ENCODE assay signal across 9 cellular contexts in the genomic region with DNA sequence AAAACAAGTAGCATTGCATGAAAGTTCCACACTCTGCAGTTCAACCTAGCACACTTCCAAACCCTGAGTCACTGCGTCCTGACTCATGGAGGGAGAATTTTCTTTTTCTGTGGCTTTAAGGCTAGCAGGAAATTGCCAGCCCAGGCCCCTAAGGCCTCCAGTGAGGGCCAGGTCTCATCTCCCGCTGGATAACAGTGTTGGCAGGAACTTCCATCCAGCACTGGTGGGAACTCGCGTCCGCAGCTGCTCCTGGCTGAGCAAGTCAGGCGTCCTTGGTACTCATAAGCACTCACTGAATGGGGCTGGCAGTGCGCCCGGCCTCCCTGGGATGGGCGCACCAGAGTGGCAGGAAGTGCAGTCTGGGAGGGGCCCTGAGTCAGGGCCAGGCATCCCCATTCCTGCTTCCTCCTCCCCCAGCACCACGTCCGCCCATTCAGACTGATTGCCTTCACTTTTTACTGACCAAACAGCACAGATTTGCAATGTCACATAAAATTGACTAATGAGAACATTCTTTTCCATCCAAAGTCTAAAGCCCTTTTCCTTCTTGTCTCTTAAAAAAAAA. TPM values are rescaled to one million over a fixed set of nuclear protein-coding genes. Genes with fewer than 3 reads are reported as not detected.
DNase-seq lines count a peak whose midpoint lies in the region; ATAC-seq and TF ChIP-seq lines count a peak whose summit lies in the region.
"Had no signal": no experiment of that assay in that cellular context is flagged by ENCODE, and none has a peak within 500 bp of the region (broad histone marks: within the 10 kb centered on the region; RNA-seq: fewer than 3 reads in every experiment).

No MANE protein-coding gene starts in this region.

- no peaks in the 10 kb centered on the region for H3K9me3 ChIP-seq in gastroesophageal sphincter

- WGBS in gastroesophageal sphincter (ENCODE audit: low coverage in 1 of 2), 2 donors, result 0% methylated on average over 1 of the region's 11 CpGs; no CpG with 5 or more reads in 1 of the 2 donors

- POLR2A ChIA-PET in WTC11 (lab: Charles Lee), result no interaction called here

- H3K36me3 ChIP-seq in gastroesophageal sphincter (no peaks in the 10 kb centered on the region), H7 (replicated peaks; ENCODE audit: control insufficient read depth, insufficient read depth, low read length) (no peaks in the 10 kb centered on the region)

- no peak overlapping the region for H3K27ac Mint-ChIP-seq in WTC11

- H3K4me3 ChIP-seq in gastroesophageal sphincter (no peak overlapping the region), H7 (ENCODE audit: insufficient read depth, low read depth, low read length) (no peak overlapping the region)

- CTCF ChIA-PET in WTC11 (lab: Charles Lee), result no interaction called here

- H3K4me1 ChIP-seq in gastroesophageal sphincter, result peaks cover 0 to 19% (median 11%) of the 10 kb centered on the region in 3 donors

- no peak for TF ChIP-seq EP300 in gastroesophageal sphincter (IDR thresholded peaks at IDR 0.05)

- DNase-seq in ELR (ENCODE audit: low read depth) (peak; percentile 99), NCI-H1436 treated with DMSO at 0.1 percent for 48 hours (lab: John Stamatoyannopoulos, UW) (peak; percentile 32), WTC11 (ENCODE audit: low spot score) (no peak), pons (ENCODE audit: low spot score) (peak; percentile 65), H7 (no peak), GM19240 (ENCODE audit: insufficient read length, low spot score) (no peak)

- H3K9me3 Mint-ChIP-seq in WTC11, result peaks cover 6% of the 10 kb centered on the region

- H3K4me3 Mint-ChIP-seq in WTC11, result no peak overlapping the region

- peaks cover 3% of the 10 kb centered on the region for H3K4me1 Mint-ChIP-seq in WTC11

- no peaks in the 10 kb centered on the region for H3K36me3 Mint-ChIP-seq in WTC11

- ATAC-seq in WTC11, result peak; percentile 79
- ATAC-seq in gastroesophageal sphincter, result peak; percentile 93
- ATAC-seq in HG03354 (IDR thresholded peaks at IDR 0.05; ENCODE audit: poor library complexity, severe bottlenecking, unreplicated experiment), result no peak

- peak overlapping the region in 3 of 4 donors; percentile 68 to 83 (median 71) for H3K27ac ChIP-seq in gastroesophageal sphincter

- no peak for TF ChIP-seq POLR2A in gastroesophageal sphincter (IDR thresholded peaks at IDR 0.05)

- no peak for TF ChIP-seq CTCF in WTC11 (IDR thresholded peaks at IDR 0.05)
- no peak for TF ChIP-seq CTCF in gastroesophageal sphincter (IDR thresholded peaks at IDR 0.05)

- no peaks in the 10 kb centered on the region for H3K27me3 Mint-ChIP-seq in WTC11 (ENCODE audit: low read depth)

- peaks cover 8% of the 10 kb centered on the region for H3K27me3 ChIP-seq in gastroesophageal sphincter
- no peaks in the 10 kb centered on the region; the same call in 1 of the 2 replicates for H3K27me3 ChIP-seq in H7 (ENCODE audit: control insufficient read depth, insufficient read depth, low read length)

TF ChIP-seq in WTC11, 78 proteins besides CTCF, POLR2A, EP300 and RAD21 (continues in another document):
- TF ChIP-seq, protein P1, sequence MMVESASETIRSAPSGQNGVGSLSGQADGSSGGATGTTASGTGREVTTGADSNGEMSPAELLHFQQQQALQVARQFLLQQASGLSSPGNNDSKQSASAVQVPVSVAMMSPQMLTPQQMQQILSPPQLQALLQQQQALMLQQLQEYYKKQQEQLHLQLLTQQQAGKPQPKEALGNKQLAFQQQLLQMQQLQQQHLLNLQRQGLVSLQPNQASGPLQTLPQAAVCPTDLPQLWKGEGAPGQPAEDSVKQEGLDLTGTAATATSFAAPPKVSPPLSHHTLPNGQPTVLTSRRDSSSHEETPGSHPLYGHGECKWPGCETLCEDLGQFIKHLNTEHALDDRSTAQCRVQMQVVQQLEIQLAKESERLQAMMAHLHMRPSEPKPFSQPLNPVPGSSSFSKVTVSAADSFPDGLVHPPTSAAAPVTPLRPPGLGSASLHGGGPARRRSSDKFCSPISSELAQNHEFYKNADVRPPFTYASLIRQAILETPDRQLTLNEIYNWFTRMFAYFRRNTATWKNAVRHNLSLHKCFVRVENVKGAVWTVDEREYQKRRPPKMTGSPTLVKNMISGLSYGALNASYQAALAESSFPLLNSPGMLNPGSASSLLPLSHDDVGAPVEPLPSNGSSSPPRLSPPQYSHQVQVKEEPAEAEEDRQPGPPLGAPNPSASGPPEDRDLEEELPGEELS (CRISPR knock-in tag; IDR thresholded peaks at IDR 0.05), result no peak
- no peak for TF ChIP-seq CREB1 (CRISPR knock-in tag; IDR thresholded peaks at IDR 0.05)
- TF ChIP-seq NR2C2 (CRISPR knock-in tag; IDR thresholded peaks at IDR 0.05), result no peak
- TF ChIP-seq ZNF138 (CRISPR knock-in tag; conservative IDR thresholded peaks at IDR 0.05), result no peak
- no peak for TF ChIP-seq JUN (CRISPR knock-in tag; IDR thresholded peaks at IDR 0.05)
- TF ChIP-seq, protein P2, sequence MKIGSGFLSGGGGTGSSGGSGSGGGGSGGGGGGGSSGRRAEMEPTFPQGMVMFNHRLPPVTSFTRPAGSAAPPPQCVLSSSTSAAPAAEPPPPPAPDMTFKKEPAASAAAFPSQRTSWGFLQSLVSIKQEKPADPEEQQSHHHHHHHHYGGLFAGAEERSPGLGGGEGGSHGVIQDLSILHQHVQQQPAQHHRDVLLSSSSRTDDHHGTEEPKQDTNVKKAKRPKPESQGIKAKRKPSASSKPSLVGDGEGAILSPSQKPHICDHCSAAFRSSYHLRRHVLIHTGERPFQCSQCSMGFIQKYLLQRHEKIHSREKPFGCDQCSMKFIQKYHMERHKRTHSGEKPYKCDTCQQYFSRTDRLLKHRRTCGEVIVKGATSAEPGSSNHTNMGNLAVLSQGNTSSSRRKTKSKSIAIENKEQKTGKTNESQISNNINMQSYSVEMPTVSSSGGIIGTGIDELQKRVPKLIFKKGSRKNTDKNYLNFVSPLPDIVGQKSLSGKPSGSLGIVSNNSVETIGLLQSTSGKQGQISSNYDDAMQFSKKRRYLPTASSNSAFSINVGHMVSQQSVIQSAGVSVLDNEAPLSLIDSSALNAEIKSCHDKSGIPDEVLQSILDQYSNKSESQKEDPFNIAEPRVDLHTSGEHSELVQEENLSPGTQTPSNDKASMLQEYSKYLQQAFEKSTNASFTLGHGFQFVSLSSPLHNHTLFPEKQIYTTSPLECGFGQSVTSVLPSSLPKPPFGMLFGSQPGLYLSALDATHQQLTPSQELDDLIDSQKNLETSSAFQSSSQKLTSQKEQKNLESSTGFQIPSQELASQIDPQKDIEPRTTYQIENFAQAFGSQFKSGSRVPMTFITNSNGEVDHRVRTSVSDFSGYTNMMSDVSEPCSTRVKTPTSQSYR (CRISPR knock-in tag; IDR thresholded peaks at IDR 0.05), result no peak
- no peak for TF ChIP-seq TEAD4 (CRISPR knock-in tag; IDR thresholded peaks at IDR 0.05)
- TF ChIP-seq NR3C1 (CRISPR knock-in tag; conservative IDR thresholded peaks at IDR 0.05; ENCODE audit: low read depth), result no peak
- TF ChIP-seq, protein P3, sequence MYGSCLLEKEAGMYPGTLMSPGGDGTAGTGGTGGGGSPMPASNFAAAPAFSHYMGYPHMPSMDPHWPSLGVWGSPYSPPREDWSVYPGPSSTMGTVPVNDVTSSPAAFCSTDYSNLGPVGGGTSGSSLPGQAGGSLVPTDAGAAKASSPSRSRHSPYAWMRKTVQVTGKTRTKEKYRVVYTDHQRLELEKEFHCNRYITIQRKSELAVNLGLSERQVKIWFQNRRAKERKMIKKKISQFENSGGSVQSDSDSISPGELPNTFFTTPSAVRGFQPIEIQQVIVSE (CRISPR knock-in tag; IDR thresholded peaks at IDR 0.05; ENCODE audit: borderline replicate concordance), result no peak
- TF ChIP-seq, protein P4, sequence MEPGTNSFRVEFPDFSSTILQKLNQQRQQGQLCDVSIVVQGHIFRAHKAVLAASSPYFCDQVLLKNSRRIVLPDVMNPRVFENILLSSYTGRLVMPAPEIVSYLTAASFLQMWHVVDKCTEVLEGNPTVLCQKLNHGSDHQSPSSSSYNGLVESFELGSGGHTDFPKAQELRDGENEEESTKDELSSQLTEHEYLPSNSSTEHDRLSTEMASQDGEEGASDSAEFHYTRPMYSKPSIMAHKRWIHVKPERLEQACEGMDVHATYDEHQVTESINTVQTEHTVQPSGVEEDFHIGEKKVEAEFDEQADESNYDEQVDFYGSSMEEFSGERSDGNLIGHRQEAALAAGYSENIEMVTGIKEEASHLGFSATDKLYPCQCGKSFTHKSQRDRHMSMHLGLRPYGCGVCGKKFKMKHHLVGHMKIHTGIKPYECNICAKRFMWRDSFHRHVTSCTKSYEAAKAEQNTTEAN (CRISPR knock-in tag; IDR thresholded peaks at IDR 0.05), result no peak
- TF ChIP-seq, protein P5, sequence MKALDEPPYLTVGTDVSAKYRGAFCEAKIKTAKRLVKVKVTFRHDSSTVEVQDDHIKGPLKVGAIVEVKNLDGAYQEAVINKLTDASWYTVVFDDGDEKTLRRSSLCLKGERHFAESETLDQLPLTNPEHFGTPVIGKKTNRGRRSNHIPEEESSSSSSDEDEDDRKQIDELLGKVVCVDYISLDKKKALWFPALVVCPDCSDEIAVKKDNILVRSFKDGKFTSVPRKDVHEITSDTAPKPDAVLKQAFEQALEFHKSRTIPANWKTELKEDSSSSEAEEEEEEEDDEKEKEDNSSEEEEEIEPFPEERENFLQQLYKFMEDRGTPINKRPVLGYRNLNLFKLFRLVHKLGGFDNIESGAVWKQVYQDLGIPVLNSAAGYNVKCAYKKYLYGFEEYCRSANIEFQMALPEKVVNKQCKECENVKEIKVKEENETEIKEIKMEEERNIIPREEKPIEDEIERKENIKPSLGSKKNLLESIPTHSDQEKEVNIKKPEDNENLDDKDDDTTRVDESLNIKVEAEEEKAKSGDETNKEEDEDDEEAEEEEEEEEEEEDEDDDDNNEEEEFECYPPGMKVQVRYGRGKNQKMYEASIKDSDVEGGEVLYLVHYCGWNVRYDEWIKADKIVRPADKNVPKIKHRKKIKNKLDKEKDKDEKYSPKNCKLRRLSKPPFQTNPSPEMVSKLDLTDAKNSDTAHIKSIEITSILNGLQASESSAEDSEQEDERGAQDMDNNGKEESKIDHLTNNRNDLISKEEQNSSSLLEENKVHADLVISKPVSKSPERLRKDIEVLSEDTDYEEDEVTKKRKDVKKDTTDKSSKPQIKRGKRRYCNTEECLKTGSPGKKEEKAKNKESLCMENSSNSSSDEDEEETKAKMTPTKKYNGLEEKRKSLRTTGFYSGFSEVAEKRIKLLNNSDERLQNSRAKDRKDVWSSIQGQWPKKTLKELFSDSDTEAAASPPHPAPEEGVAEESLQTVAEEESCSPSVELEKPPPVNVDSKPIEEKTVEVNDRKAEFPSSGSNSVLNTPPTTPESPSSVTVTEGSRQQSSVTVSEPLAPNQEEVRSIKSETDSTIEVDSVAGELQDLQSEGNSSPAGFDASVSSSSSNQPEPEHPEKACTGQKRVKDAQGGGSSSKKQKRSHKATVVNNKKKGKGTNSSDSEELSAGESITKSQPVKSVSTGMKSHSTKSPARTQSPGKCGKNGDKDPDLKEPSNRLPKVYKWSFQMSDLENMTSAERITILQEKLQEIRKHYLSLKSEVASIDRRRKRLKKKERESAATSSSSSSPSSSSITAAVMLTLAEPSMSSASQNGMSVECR (CRISPR knock-in tag; IDR thresholded peaks at IDR 0.05; ENCODE audit: borderline replicate concordance), result no peak
- no peak for TF ChIP-seq EMX1 (CRISPR knock-in tag; IDR thresholded peaks at IDR 0.05)
- no peak for TF ChIP-seq NR1H2 (CRISPR knock-in tag; IDR thresholded peaks at IDR 0.05)

RNA-seq across cellular contexts. Expression of a gene that starts 14.3 kb away (rescaled TPM):
- total RNA-seq in WTC11 (2021), result 3.8 to 5.5 TPM (median 5.0 TPM) in 3 replicates
- 10 to 100 TPM in 3 of 4 donors, 1 to 10 TPM in 1; 2.5 to 28.3 (median 14.8) TPM for total RNA-seq in gastroesophageal sphincter
- 5.1 and 9.2 TPM in 2 replicates for total RNA-seq in H7 (2014; rRNA removed; shearing (Covaris generic))
- total RNA-seq: T-helper 1 cell treated with Interleukin-12 subunit alpha and Interleukin-12 subunit beta and Interleukin-4 antibody, amounts not matched to agents 30 ng/mL and 1 ng/mL, for 36 hours had no signal

Comparison
In these comparisons a context has a peak if more than half of its experiments do, and no peak if none do; other contexts are left out.
1. DNase-seq: peak in ELR (single experiment), NCI-H1436 treated with DMSO at 0.1 percent for 48 hours (single experiment) and pons (single experiment); none in WTC11 (single experiment), H7 (single experiment) and GM19240 (single experiment).